9 cellular contexts compared by ENCODE assay signal in genomic region chr5:113493446-113493845, GRCh38. TPM values are rescaled to one million over a fixed set of nuclear protein-coding genes. Genes with fewer than 3 reads are reported as not detected.
"Had no signal": no experiment of that assay in that cellular context is flagged by ENCODE, and none has a peak within 500 bp of the region (broad histone marks: within the 10 kb centered on the region; RNA-seq: fewer than 3 reads in every experiment).

No MANE protein-coding gene starts in this region.

- H3K27ac ChIP-seq: KMS-11 had no signal

- H3K27ac Mint-ChIP-seq: GM23338, H9 had no signal

- H3K4me3 Mint-ChIP-seq: GM23338, H9 had no signal

- H3K9ac ChIP-seq: KMS-11 had no signal

- H3K4me3 ChIP-seq: GM23338 had no signal

- DNase-seq: H9, HCEC 1CT, KBM-7 had no signal

- FAIRE-seq: H1, H54, HTR-8/SVneo had no signal

- ATAC-seq: GM23338 had no signal

- H3K4me2 ChIP-seq: GM23338, KMS-11 had no signal

- H2AFZ ChIP-seq: GM23338 had no signal

- H3K4me1 Mint-ChIP-seq: GM23338 had no signal

RNA-seq across cellular contexts. Expression of gene MCC, which starts 5.2 kb away (rescaled TPM):
- total RNA-seq: HT-29 had no signal

RNA-seq across cellular contexts. Expression of gene TSSK1B, which starts 58.7 kb away (rescaled TPM):
- total RNA-seq: H1, HT-29 had no signal
- polyA plus RNA-seq: GM23338 had no signal
